9 cellular contexts compared by ENCODE assay signal in genomic region chr6:149749594-149750135, GRCh38. TPM values are rescaled to one million over a fixed set of nuclear protein-coding genes. Genes with fewer than 3 reads are reported as not detected.
DNase-seq lines count a peak whose midpoint lies in the region; ATAC-seq, FAIRE-seq and TF ChIP-seq lines count a peak whose summit lies in the region.
"Had no signal": no experiment of that assay in that cellular context is flagged by ENCODE, and none has a peak within 500 bp of the region (broad histone marks: within the 10 kb centered on the region; RNA-seq: fewer than 3 reads in every experiment).

TSS of gene PCMT1 (plus strand) at chr6:149749741. CDS start at chr6:149749902, 161 bp downstream.

- dilution Hi-C loops in keratinocyte (cut with MboI; ENCODE audit: extremely low pct_ligation_motif_present, low sequenced_read_pairs) = no loop called here

- no peaks in the 10 kb centered on the region for H3K9me3 ChIP-seq in keratinocyte (ENCODE audit: control insufficient read depth, low read depth, low read length)

- peak within 1 kb of the TSS; percentile 91 for H3K4me2 ChIP-seq in keratinocyte (ENCODE audit: control insufficient read depth, extremely low read depth, insufficient read depth, low read depth, low read length)

- no peaks in the 10 kb centered on the region for H4K20me1 ChIP-seq in keratinocyte (ENCODE audit: control insufficient read depth, extremely low read depth, insufficient read depth, low read length)

- no peaks in the 10 kb centered on the region for H3K27me3 ChIP-seq in keratinocyte (ENCODE audit: control insufficient read depth, extremely low read depth, insufficient read depth, low read length)

- H3K79me2 ChIP-seq in keratinocyte (ENCODE audit: control insufficient read depth, insufficient read depth, low read length) = peaks cover 67% of the 10 kb centered on the region

- peak; percentile 90 for ATAC-seq in GM19023 (IDR thresholded peaks at IDR 0.05; ENCODE audit: unreplicated experiment)
- peak; percentile 87 for ATAC-seq in HG03196 (IDR thresholded peaks at IDR 0.05; ENCODE audit: unreplicated experiment)
- peak; percentile 85 to 87 for ATAC-seq in activated CD4-positive, CD25-positive, alpha-beta regulatory T cell treated with anti-CD3 and anti-CD28 coated beads, Interleukin-2, amount 50 U/mL, for 24 hours

- H3K9me1 ChIP-seq in keratinocyte (ENCODE audit: control insufficient read depth, extremely low read depth, insufficient read depth, low read length) = no peaks in the 10 kb centered on the region

- H2AFZ ChIP-seq in keratinocyte (ENCODE audit: control insufficient read depth, low read length) = peak within 1 kb of the TSS; percentile 99

- peak within 1 kb of the TSS; percentile 82 for H3K27ac ChIP-seq in keratinocyte (ENCODE audit: control insufficient read depth, insufficient read depth, low read length)

- H3K4me3 ChIP-seq in keratinocyte (ENCODE audit: control insufficient read depth in 2 of 3, extremely low read depth in 1 of 3, insufficient read depth in 2 of 3, low read depth in 1 of 3, low read length in 3 of 3) = peak within 1 kb of the TSS; percentile 87 to 99 (median 89)

- H3K36me3 ChIP-seq in keratinocyte (ENCODE audit: control insufficient read depth in 2 of 2, extremely low read depth in 1 of 2, insufficient read depth in 2 of 2, low read length in 2 of 2) = no peaks in the 10 kb centered on the region

- peaks cover 5% of the 10 kb centered on the region for H3K4me1 ChIP-seq in keratinocyte (ENCODE audit: control insufficient read depth, extremely low read depth, insufficient read depth, low read length)

- peak within 1 kb of the TSS; percentile 94 for H3K9ac ChIP-seq in keratinocyte (ENCODE audit: control insufficient read depth, extremely low read depth, insufficient read depth, low read length)

- FAIRE-seq in keratinocyte (lab: Jason Lieb, UNC) = no peak
- FAIRE-seq: TTC549 had no signal

- DNase-seq in AG09319 (ENCODE audit: extremely low read depth, low read depth) (peak; percentile 79), NCI-H345 treated with DMSO at 0.1 percent for 48 hours (lab: John Stamatoyannopoulos, UW; ENCODE audit: unreplicated experiment) (peak; percentile 75), cerebellar cortex (ENCODE audit: low spot score) (peak; percentile 90), keratinocyte (ENCODE audit: low read depth, low spot score) (peak; percentile 36)
- DNase-seq in stimulated activated CD4-positive, alpha-beta T cell treated with anti-CD3 and anti-CD28 coated beads, Interleukin-15, amount 100 ng/mL, for 1 hour (ENCODE audit: low read depth in 1 of 2, low spot score in 1 of 2) = peak; percentile 88 to 90

- no peak for TF ChIP-seq CTCF in AG09319 (IDR thresholded peaks at IDR 0.05; ENCODE audit: low read depth, low read length)
- TF ChIP-seq CTCF in keratinocyte (optimal IDR thresholded peaks at IDR 0.05 in 1 of 3, IDR thresholded peaks at IDR 0.05 in 1 of 3, conservative IDR thresholded peaks at IDR 0.05 in 1 of 3; ENCODE audit: extremely low read depth in 1 of 3, insufficient read depth in 2 of 3, low read length in 3 of 3) = no peak

RNA-seq across cellular contexts. Expression of gene PCMT1, which starts in this region (rescaled TPM):
- polyA plus RNA-seq in keratinocyte = 126 to 178 TPM (median 167 TPM) in 3 replicates
- polyA plus RNA-seq in keratinocyte (2011; ENCODE audit: low read depth) = 61.5 TPM
- polyA plus RNA-seq in keratinocyte (2011; cell fraction: cytosol; rRNA removed) = 117 and 163 TPM in 2 replicates
- 146 and 193 TPM in 2 replicates for polyA plus RNA-seq in keratinocyte (2011; cell fraction: nucleus; rRNA removed)
- 94.3 and 111 TPM in 2 replicates for polyA plus RNA-seq in keratinocyte (2012; ENCODE audit: low replicate concordance)
- 27.4 to 104 TPM (median 86.1 TPM) in 3 replicates for polyA minus RNA-seq in keratinocyte
- polyA minus RNA-seq in keratinocyte (2011; cell fraction: cytosol; rRNA and poly(A)+ RNA removed) = 82.3 TPM
- 38.4 and 69.7 TPM in 2 replicates for polyA minus RNA-seq in keratinocyte (2011; cell fraction: nucleus; rRNA and poly(A)+ RNA removed)

Comparison
In these comparisons a context has a peak if more than half of its experiments do, and no peak if none do; other contexts are left out.
1. Peak in every context shown above with its lines: DNase-seq, ATAC-seq, H3K4me3 ChIP-seq and H3K27ac ChIP-seq.
2. DNase-seq: peak in every context shown above with its lines; median percentile 90 in cerebellar cortex; 89 in stimulated activated CD4-positive, alpha-beta T cell treated with anti-CD3 and anti-CD28 coated beads, Interleukin-15, amount 100 ng/mL, for 1 hour; 79 in AG09319; 75 in NCI-H345 treated with DMSO at 0.1 percent for 48 hours; 36 in keratinocyte.